Comparison of ENCODE assay signal across 1 cellular context in the genomic region with DNA sequence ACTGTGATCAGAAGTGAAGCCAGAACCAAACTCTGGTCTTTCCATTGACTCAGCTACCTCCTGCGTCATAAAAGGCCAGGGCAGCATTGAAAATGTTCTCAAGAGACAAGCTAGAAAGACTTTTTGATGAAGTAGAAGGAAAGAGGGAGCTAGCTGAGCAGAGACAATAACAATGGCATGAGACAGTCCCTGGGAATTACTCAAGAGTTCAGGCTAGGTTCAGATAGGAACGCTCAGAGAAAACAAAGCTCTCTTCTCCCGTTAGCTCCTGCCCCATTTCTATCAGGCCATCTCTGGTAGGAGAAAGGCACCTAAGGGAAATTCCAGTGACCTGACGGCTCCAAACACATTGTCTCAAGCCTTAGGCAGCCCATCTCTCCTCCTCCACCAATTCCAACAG.
TF ChIP-seq lines count a peak whose summit lies in the region.

No MANE protein-coding gene starts in this region.

TF ChIP-seq in WTC11, 78 proteins besides CTCF, POLR2A, EP300 and RAD21 (continued from another document):
- TF ChIP-seq IRF1 (CRISPR knock-in tag; IDR thresholded peaks at IDR 0.05) = no peak
